Comparison of ENCODE assay signal across 8 cellular contexts in the genomic region with DNA sequence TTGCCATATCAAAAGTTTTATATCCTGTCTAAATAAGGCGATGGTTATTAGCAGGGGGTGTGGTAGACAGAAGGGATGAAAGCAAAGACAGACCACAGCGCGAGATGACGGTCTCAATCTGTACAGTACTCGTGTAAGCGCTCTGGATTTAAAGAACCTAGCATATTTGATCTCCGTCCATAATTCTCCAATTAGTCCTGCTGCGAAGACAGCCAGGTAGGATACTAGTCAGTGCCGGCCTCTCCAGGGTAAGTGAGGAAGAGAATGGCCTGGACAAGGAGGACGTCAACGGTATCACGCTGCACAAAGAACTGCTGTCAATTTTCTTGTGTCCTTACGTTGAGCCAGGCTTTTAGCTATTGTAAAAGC. TPM values are rescaled to one million over a fixed set of nuclear protein-coding genes. Genes with fewer than 3 reads are reported as not detected.
A peak's percentile ranks its signal among the peaks of the same experiment; 100 is the strongest.
DNase-seq lines count a peak whose midpoint lies in the region; ATAC-seq and TF ChIP-seq lines count a peak whose summit lies in the region.

No MANE protein-coding gene starts in this region.

- H3K9me3 ChIP-seq in CD4-positive, CD25-positive, alpha-beta regulatory T cell (ENCODE audit: control insufficient read depth in 2 of 2, low read length in 2 of 2) = no peaks in the 10 kb centered on the region
- H3K9me3 ChIP-seq in iPS-18a (ENCODE audit: control insufficient read depth, low read depth, low read length) = no peaks in the 10 kb centered on the region
- H3K9me3 ChIP-seq in testis = no peaks in the 10 kb centered on the region

- H3K9me3 Mint-ChIP-seq in CD4-positive, CD25-positive, alpha-beta regulatory T cell = no peaks in the 10 kb centered on the region

- no peaks in the 10 kb centered on the region for H3K27me3 Mint-ChIP-seq in CD4-positive, CD25-positive, alpha-beta regulatory T cell

- H3K27me3 ChIP-seq in CD4-positive, CD25-positive, alpha-beta regulatory T cell (ENCODE audit: control insufficient read depth, insufficient read depth, low read length) = no peaks in the 10 kb centered on the region
- H3K27me3 ChIP-seq in iPS-18a (ENCODE audit: control insufficient read depth, insufficient read depth, low read length) (no peaks in the 10 kb centered on the region), testis (no peaks in the 10 kb centered on the region)

- WGBS in testis, 2 donors = 6% methylated on average over 13 of the region's 13 CpGs

- H3K9ac ChIP-seq in iPS-18a (ENCODE audit: low read length) = peak overlapping the region; percentile 93

- H3K36me3 ChIP-seq in CD4-positive, CD25-positive, alpha-beta regulatory T cell (ENCODE audit: control insufficient read depth, insufficient read depth, low read length) = no peaks in the 10 kb centered on the region
- H3K36me3 ChIP-seq in iPS-18a (ENCODE audit: control insufficient read depth, low read depth, low read length) = peaks cover 26% of the 10 kb centered on the region
- no peaks in the 10 kb centered on the region for H3K36me3 ChIP-seq in testis (ENCODE audit: low read depth, missing control alignments)

- TF ChIP-seq POLR2A in testis (IDR thresholded peaks at IDR 0.05) = no peak

- peak; percentile 4 to 75 (median 41) for DNase-seq in CD4-positive, CD25-positive, alpha-beta regulatory T cell
- DNase-seq in HK-2 (ENCODE audit: unreplicated experiment) = peak; percentile 6
- no peak for DNase-seq in testis
- DNase-seq in cerebellar cortex (ENCODE audit: low spot score) = no peak
- no peak for DNase-seq in NCI-H446 (lab: John Stamatoyannopoulos, UW)

- ATAC-seq in CD4-positive, CD25-positive, alpha-beta regulatory T cell (ENCODE audit: low read depth in 2 of 2) = no peak
- peak; percentile 21 for ATAC-seq in GM18519 (IDR thresholded peaks at IDR 0.05; ENCODE audit: low FRiP score, unreplicated experiment)

- no peak overlapping the region for H3K4me3 Mint-ChIP-seq in CD4-positive, CD25-positive, alpha-beta regulatory T cell

- intact Hi-C loops in testis (cut with DNase I; ENCODE audit: low total_unique reads) = no loop called here

- peak overlapping the region; percentile 95 for H3K4me3 ChIP-seq in CD4-positive, CD25-positive, alpha-beta regulatory T cell (ENCODE audit: low read depth, low read length)
- peak overlapping the region; percentile 88 for H3K4me3 ChIP-seq in iPS-18a (ENCODE audit: low read length)
- H3K4me3 ChIP-seq in testis = peak overlapping the region; percentile 68 to 80

- no peaks in the 10 kb centered on the region for H3K36me3 Mint-ChIP-seq in CD4-positive, CD25-positive, alpha-beta regulatory T cell

- TF ChIP-seq CTCF in VCaP (conservative IDR thresholded peaks at IDR 0.05) = no peak
- no peak for TF ChIP-seq CTCF in testis (IDR thresholded peaks at IDR 0.05)

- H3K4me1 Mint-ChIP-seq in CD4-positive, CD25-positive, alpha-beta regulatory T cell = peaks cover 3 to 12% (median 6%) of the 10 kb centered on the region in 4 donors

- peaks cover 20% of the 10 kb centered on the region for H3K4me1 ChIP-seq in CD4-positive, CD25-positive, alpha-beta regulatory T cell (ENCODE audit: control insufficient read depth, insufficient read depth, low read length, poor library complexity, severe bottlenecking)
- H3K4me1 ChIP-seq in iPS-18a (ENCODE audit: control insufficient read depth, low read depth, low read length) (peaks cover 14% of the 10 kb centered on the region), testis (peaks cover 7% of the 10 kb centered on the region)

- H3K27ac Mint-ChIP-seq in CD4-positive, CD25-positive, alpha-beta regulatory T cell = no peak overlapping the region

- peak overlapping the region; percentile 99 for H3K27ac ChIP-seq in CD4-positive, CD25-positive, alpha-beta regulatory T cell (ENCODE audit: insufficient read depth, low read length, poor library complexity, severe bottlenecking)
- H3K27ac ChIP-seq in VCaP = peak overlapping the region; percentile 86
- peak overlapping the region; percentile 86 for H3K27ac ChIP-seq in iPS-18a (ENCODE audit: low read length)
- H3K27ac ChIP-seq in testis = peak overlapping the region in 1 of 2 donors; percentile 95

RNA-seq across cellular contexts. Expression of a gene that starts 0.7 kb away (rescaled TPM):
- 2.1 TPM for total RNA-seq in CD4-positive, CD25-positive, alpha-beta regulatory T cell
- polyA plus RNA-seq in CD4-positive, CD25-positive, alpha-beta regulatory T cell = 1 to 10 TPM in 3 of 4 donors, under 1 TPM in 1; 0.56 to 2.7 (median 1.9) TPM
- total RNA-seq in testis = 10 to 100 TPM; 10.0 to 11.9 TPM
- 4.4 TPM for polyA plus RNA-seq in testis (ENCODE audit: insufficient read depth, low read depth, low replicate concordance)

Comparison
In these comparisons a context has a peak if more than half of its experiments do, and no peak if none do; other contexts are left out.
1. DNase-seq: peak in CD4-positive, CD25-positive, alpha-beta regulatory T cell (3 of 3) and HK-2 (single experiment); none in testis (single experiment), cerebellar cortex (single experiment) and NCI-H446 (0 of 2).
2. Peak in every context shown above with its lines, with median percentiles within 50 percentile points of each other: H3K4me3 ChIP-seq.